ENCODE assay signal across 15 cellular contexts in genomic region chr18:44732604-44733003, GRCh38. TPM values are rescaled to one million over a fixed set of nuclear protein-coding genes. Genes with fewer than 3 reads are reported as not detected.
A peak's percentile ranks its signal among the peaks of the same experiment; 100 is the strongest.
DNase-seq lines count a peak whose midpoint lies in the region; ATAC-seq, FAIRE-seq and TF ChIP-seq lines count a peak whose summit lies in the region.
"Had no signal": no experiment of that assay in that cellular context is flagged by ENCODE, and none has a peak within 500 bp of the region (broad histone marks: within the 10 kb centered on the region; RNA-seq: fewer than 3 reads in every experiment).

No MANE protein-coding gene starts in this region.

- TF ChIP-seq EP300 in A549 (IDR thresholded peaks at IDR 0.05): no peak

- no peaks in the 10 kb centered on the region for H3K36me3 ChIP-seq in muscle layer of duodenum (ENCODE audit: control insufficient read depth in 1 of 2, insufficient read depth in 2 of 2, low read length in 2 of 2)
- H3K36me3 ChIP-seq: right atrium auricular region, tibial nerve had no signal

- peak overlapping the region; percentile 52 to 67; a peak in 5 of 6 replicates for H3K27ac ChIP-seq in A549
- peak overlapping the region; percentile 3 for H3K27ac ChIP-seq in muscle layer of duodenum (ENCODE audit: low read length)
- H3K27ac ChIP-seq: HL-60, right atrium auricular region had no signal

- H3K27me3 Mint-ChIP-seq in activated B cell treated with CpG ODN at 0.5 μM for 24 hours: no peaks in the 10 kb centered on the region
- H3K27me3 Mint-ChIP-seq in endothelial cell (ENCODE audit: unreplicated experiment): peaks cover 1% of the 10 kb centered on the region

- no peak for FAIRE-seq in A549 (lab: Jason Lieb, UNC)
- FAIRE-seq: frontal cortex had no signal

- H3K9me3 Mint-ChIP-seq in activated B cell treated with CpG ODN at 0.5 μM for 24 hours: no peaks in the 10 kb centered on the region
- H3K9me3 Mint-ChIP-seq in endothelial cell (ENCODE audit: unreplicated experiment): no peaks in the 10 kb centered on the region

- H3K4me1 Mint-ChIP-seq in activated B cell treated with CpG ODN at 0.5 μM for 24 hours: peaks cover 95% of the 10 kb centered on the region
- peaks cover 57% of the 10 kb centered on the region for H3K4me1 Mint-ChIP-seq in endothelial cell (ENCODE audit: unreplicated experiment)

- H3K27me3 ChIP-seq in muscle layer of duodenum (ENCODE audit: low read depth, low read length): peaks cover 3% of the 10 kb centered on the region
- H3K27me3 ChIP-seq: right atrium auricular region, tibial nerve had no signal

- DNase-seq in A549 (ENCODE audit: low read depth in 1 of 2, low spot score in 1 of 2) (no peak), NCI-H2029 treated with DMSO at 0.1 percent for 48 hours (lab: John Stamatoyannopoulos, UW) (peak; percentile 60), activated B cell treated with CpG ODN at 0.5 μM for 24 hours (no peak), HuH-7.5 (ENCODE audit: low spot score) (no peak), foreskin fibroblast (no peak), endothelial cell (ENCODE audit: low spot score) (no peak)
- DNase-seq: dermis blood vessel endothelial cell, NCI-H1105, T-helper 9 cell had no signal

- no peak for TF ChIP-seq CTCF in A549 (IDR thresholded peaks at IDR 0.05)
- TF ChIP-seq CTCF in activated B cell treated with CpG ODN at 0.5 μM for 24 hours (IDR thresholded peaks at IDR 0.05): no peak
- TF ChIP-seq CTCF in foreskin fibroblast (IDR thresholded peaks at IDR 0.05; ENCODE audit: low read depth, low read length): no peak
- TF ChIP-seq CTCF in endothelial cell (IDR thresholded peaks at IDR 0.05; ENCODE audit: unreplicated experiment): no peak

- H3K4me3 Mint-ChIP-seq in activated B cell treated with CpG ODN at 0.5 μM for 24 hours (peak overlapping the region; percentile 72), endothelial cell (ENCODE audit: unreplicated experiment) (no peak overlapping the region)

- no peak for ATAC-seq in A549
- no peak for ATAC-seq in activated B cell treated with CpG ODN at 0.5 μM for 24 hours (ENCODE audit: low read depth)
- ATAC-seq in GM19023 (IDR thresholded peaks at IDR 0.05; ENCODE audit: unreplicated experiment): no peak

- H3K27ac Mint-ChIP-seq in activated B cell treated with CpG ODN at 0.5 μM for 24 hours (no peak overlapping the region), endothelial cell (ENCODE audit: unreplicated experiment) (no peak overlapping the region)

- H3K9me3 ChIP-seq in A549 (no peaks in the 10 kb centered on the region), muscle layer of duodenum (ENCODE audit: control insufficient read depth in 1 of 2, low read length in 2 of 2) (no peaks in the 10 kb centered on the region)
- H3K9me3 ChIP-seq: right atrium auricular region, tibial nerve had no signal

- H3K4me2 ChIP-seq in A549: peak overlapping the region; percentile 34

- H3K36me3 Mint-ChIP-seq in activated B cell treated with CpG ODN at 0.5 μM for 24 hours (ENCODE audit: low read depth): peaks cover 26% of the 10 kb centered on the region
- peaks cover 64% of the 10 kb centered on the region for H3K36me3 Mint-ChIP-seq in endothelial cell (ENCODE audit: low read depth, unreplicated experiment)

- TF ChIP-seq POLR2A in A549 (IDR thresholded peaks at IDR 0.05; ENCODE audit: low read length): no peak

- 94% methylated on average over 5 of the region's 5 CpGs for WGBS in A549 (ENCODE audit: missing lambda C conversion rate)

- H3K4me1 ChIP-seq in A549: peaks cover 20% of the 10 kb centered on the region
- H3K4me1 ChIP-seq in muscle layer of duodenum (ENCODE audit: control insufficient read depth in 1 of 2, insufficient read depth in 2 of 2, low read length in 2 of 2): peaks cover 11 to 13% of the 10 kb centered on the region in 2 donors

- POLR2A ChIA-PET in A549 (lab: Yijun Ruan, JAX): no interaction called here
- POLR2A ChIA-PET in activated B cell treated with CpG ODN at 0.5 μM for 24 hours (lab: Charles Lee): interaction anchor here (0.8 to 13.2 kb wide), 11 partner anchors 10 to 53 kb away, joined by 3 to 111 read pairs (median 4); partner anchors contain the start of gene SETBP1

- intact Hi-C loops in activated B cell treated with CpG ODN at 0.5 μM for 24 hours (cut with micrococcal nuclease): loop anchor here (5.0 kb wide), 1 partner anchor 110 kb away; no protein-coding TSS in a partner anchor

- H3K4me3 ChIP-seq in A549 (no peak overlapping the region), muscle layer of duodenum (ENCODE audit: low read depth in 1 of 2, low read length in 2 of 2) (no peak overlapping the region), foreskin fibroblast (ENCODE audit: low read depth in 1 of 2, low read length in 2 of 2) (no peak overlapping the region)
- H3K4me3 ChIP-seq: right atrium auricular region, tibial nerve had no signal

- TF ChIP-seq RAD21 in A549 (conservative IDR thresholded peaks at IDR 0.05 in 1 of 2, IDR thresholded peaks at IDR 0.05 in 1 of 2): no peak

- CTCF ChIA-PET in A549 (lab: Yijun Ruan, JAX): no interaction called here
- CTCF ChIA-PET in activated B cell treated with CpG ODN at 0.5 μM for 24 hours (lab: Charles Lee): no interaction called here

TF ChIP-seq in A549, 52 proteins besides CTCF, POLR2A, EP300 and RAD21 (continues in another document):
- no peak for TF ChIP-seq KDM1A (IDR thresholded peaks at IDR 0.05; ENCODE audit: low read depth)
- TF ChIP-seq RARB (CRISPR knock-in tag; IDR thresholded peaks at IDR 0.05): no peak
- TF ChIP-seq RFX5 (IDR thresholded peaks at IDR 0.05): no peak
- TF ChIP-seq, protein P1, sequence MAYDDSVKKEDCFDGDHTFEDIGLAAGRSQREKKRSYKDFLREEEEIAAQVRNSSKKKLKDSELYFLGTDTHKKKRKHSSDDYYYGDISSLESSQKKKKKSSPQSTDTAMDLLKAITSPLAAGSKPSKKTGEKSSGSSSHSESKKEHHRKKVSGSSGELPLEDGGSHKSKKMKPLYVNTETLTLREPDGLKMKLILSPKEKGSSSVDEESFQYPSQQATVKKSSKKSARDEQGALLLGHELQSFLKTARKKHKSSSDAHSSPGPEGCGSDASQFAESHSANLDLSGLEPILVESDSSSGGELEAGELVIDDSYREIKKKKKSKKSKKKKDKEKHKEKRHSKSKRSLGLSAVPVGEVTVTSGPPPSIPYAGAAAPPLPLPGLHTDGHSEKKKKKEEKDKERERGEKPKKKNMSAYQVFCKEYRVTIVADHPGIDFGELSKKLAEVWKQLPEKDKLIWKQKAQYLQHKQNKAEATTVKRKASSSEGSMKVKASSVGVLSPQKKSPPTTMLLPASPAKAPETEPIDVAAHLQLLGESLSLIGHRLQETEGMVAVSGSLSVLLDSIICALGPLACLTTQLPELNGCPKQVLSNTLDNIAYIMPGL (CRISPR knock-in tag; IDR thresholded peaks at IDR 0.05; ENCODE audit: borderline replicate concordance): no peak
- TF ChIP-seq, protein P2, sequence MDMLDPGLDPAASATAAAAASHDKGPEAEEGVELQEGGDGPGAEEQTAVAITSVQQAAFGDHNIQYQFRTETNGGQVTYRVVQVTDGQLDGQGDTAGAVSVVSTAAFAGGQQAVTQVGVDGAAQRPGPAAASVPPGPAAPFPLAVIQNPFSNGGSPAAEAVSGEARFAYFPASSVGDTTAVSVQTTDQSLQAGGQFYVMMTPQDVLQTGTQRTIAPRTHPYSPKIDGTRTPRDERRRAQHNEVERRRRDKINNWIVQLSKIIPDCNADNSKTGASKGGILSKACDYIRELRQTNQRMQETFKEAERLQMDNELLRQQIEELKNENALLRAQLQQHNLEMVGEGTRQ (IDR thresholded peaks at IDR 0.05): no peak
- TF ChIP-seq FOSB (CRISPR knock-in tag; IDR thresholded peaks at IDR 0.05): no peak
- TF ChIP-seq ZFP36 (IDR thresholded peaks at IDR 0.05; ENCODE audit: borderline replicate concordance, partially characterized antibody): no peak
- no peak for TF ChIP-seq CBX8 (IDR thresholded peaks at IDR 0.05)
- no peak for TF ChIP-seq PHF8 (IDR thresholded peaks at IDR 0.05; ENCODE audit: borderline replicate concordance, low read depth)
- no peak for TF ChIP-seq HOXB5 (CRISPR knock-in tag; IDR thresholded peaks at IDR 0.05)
- TF ChIP-seq FOSL2 (IDR thresholded peaks at IDR 0.05): no peak
- no peak for TF ChIP-seq FOSL2 (CRISPR knock-in tag; IDR thresholded peaks at IDR 0.05)
- no peak for TF ChIP-seq ELK1 (IDR thresholded peaks at IDR 0.05; ENCODE audit: low read depth, low read length)

RNA-seq across cellular contexts. Expression of gene SETBP1, which starts 51.9 kb away (rescaled TPM):
- polyA plus RNA-seq in A549 (2011; rRNA removed) (1.9 and 2.2 TPM in 2 replicates), A549 (2017; fragmentation: RNase III; extraction: RNeasy Plus Mini Kit Qiagen cat#74134 plus additional on column Dnase treatment) (0.43 to 0.54 TPM (median 0.50 TPM) in 3 replicates)
- polyA plus RNA-seq in A549 (2012; cell fraction: cytosol; rRNA removed): 0.40 and 0.44 TPM in 2 replicates
- polyA plus RNA-seq in A549 (2012; cell fraction: nucleus; rRNA removed): 0.31 and 0.75 TPM in 2 replicates
- 4.5 and 4.8 TPM in 2 replicates for polyA minus RNA-seq in A549 (2011; rRNA and poly(A)+ RNA removed)
- total RNA-seq in activated B cell treated with CpG ODN at 0.5 μM for 24 hours (65.5 and 72.8 TPM in 2 replicates), endothelial cell (ENCODE audit: unreplicated experiment) (131 TPM)
